17 cellular contexts compared by ENCODE assay signal in the genomic region with DNA sequence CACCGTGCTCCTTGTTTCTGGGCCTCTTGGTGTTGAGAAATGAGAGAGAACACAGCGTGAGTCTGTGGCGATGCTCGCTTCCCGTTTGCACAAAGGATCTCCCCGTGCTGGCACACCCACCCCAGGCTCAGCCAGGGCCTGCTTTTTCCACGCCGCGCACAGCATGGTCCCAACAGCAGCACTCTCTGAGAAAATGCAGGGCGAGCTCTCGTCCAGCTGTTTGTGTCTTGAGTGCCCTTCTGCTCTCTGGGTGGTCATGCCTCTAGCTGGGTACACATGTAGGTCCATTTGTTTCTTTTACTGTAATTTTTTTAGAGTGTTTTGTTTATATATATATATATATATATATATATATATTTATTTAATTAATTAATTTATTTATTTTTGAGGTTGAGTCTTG. TPM values are rescaled to one million over a fixed set of nuclear protein-coding genes. Genes with fewer than 3 reads are reported as not detected.
DNase-seq lines count a peak whose midpoint lies in the region; ATAC-seq and TF ChIP-seq lines count a peak whose summit lies in the region.
"Had no signal": no experiment of that assay in that cellular context is flagged by ENCODE, and none has a peak within 500 bp of the region (broad histone marks: within the 10 kb centered on the region; RNA-seq: fewer than 3 reads in every experiment).

No MANE protein-coding gene starts in this region.

- H3K4ac ChIP-seq in H9 (ENCODE audit: low read depth, low read length) (no peak overlapping the region), mesenchymal stem cell (ENCODE audit: low read depth in 1 of 2, low read length in 2 of 2) (no peak overlapping the region)

- TF ChIP-seq CTCF in HEK293 (tag by site-specific recombination; IDR thresholded peaks at IDR 0.05) = no peak
- no peak for TF ChIP-seq CTCF in neural crest cell (conservative IDR thresholded peaks at IDR 0.05)
- TF ChIP-seq CTCF in H9 (conservative IDR thresholded peaks at IDR 0.05) = no peak
- TF ChIP-seq CTCF in gastrocnemius medialis (IDR thresholded peaks at IDR 0.05 in 4 of 5, conservative IDR thresholded peaks at IDR 0.05 in 1 of 5) = no peak

- H3K14ac ChIP-seq in H9 (ENCODE audit: insufficient read depth, low read length) = no peak overlapping the region
- H3K14ac ChIP-seq in mesenchymal stem cell (ENCODE audit: low read length in 2 of 2) = no peak overlapping the region

- H3K23me2 ChIP-seq in H9 (ENCODE audit: insufficient read length, low read depth, low read length, poor library complexity, severe bottlenecking) = no peaks in the 10 kb centered on the region

- no peak for TF ChIP-seq POLR2A in gastrocnemius medialis (IDR thresholded peaks at IDR 0.05)

- POLR2A ChIA-PET in HEK293 (lab: Yijun Ruan, JAX) = no interaction called here

- H3K4me1 ChIP-seq in HEK293 (ENCODE audit: control insufficient read depth, insufficient read depth, low read length) = no peaks in the 10 kb centered on the region
- no peaks in the 10 kb centered on the region for H3K4me1 ChIP-seq in H9 (ENCODE audit: insufficient read depth, low read length)
- H3K4me1 ChIP-seq in gastrocnemius medialis = peaks cover 0 to 4% of the 10 kb centered on the region in 2 donors
- H3K4me1 ChIP-seq in mesenchymal stem cell (ENCODE audit: control insufficient read depth, insufficient read depth, low read depth, low read length) = peaks cover 4% of the 10 kb centered on the region
- H3K4me1 ChIP-seq: BLaER1 treated with 17β-estradiol and CSF1 and Interleukin-3, amounts not matched to agents 10 nM and 100 nM had no signal

- no peaks in the 10 kb centered on the region for H3K9me3 ChIP-seq in HEK293 (ENCODE audit: control insufficient read depth, insufficient read depth, low read depth, low read length)
- no peaks in the 10 kb centered on the region for H3K9me3 ChIP-seq in T-helper 17 cell (ENCODE audit: control insufficient read depth, low read length, poor library complexity, severe bottlenecking)
- no peaks in the 10 kb centered on the region for H3K9me3 ChIP-seq in H9 (ENCODE audit: control insufficient read depth, low read depth, low read length)
- no peaks in the 10 kb centered on the region for H3K9me3 ChIP-seq in gastrocnemius medialis
- H3K9me3 ChIP-seq in mesenchymal stem cell (ENCODE audit: control insufficient read depth, low read length) = no peaks in the 10 kb centered on the region
- H3K9me3 ChIP-seq: BLaER1 treated with 17β-estradiol and CSF1 and Interleukin-3, amounts not matched to agents 10 nM and 100 nM had no signal

- peak overlapping the region; percentile 30 for H3K27ac Mint-ChIP-seq in activated CD4-positive, alpha-beta T cell treated with anti-CD3 and anti-CD28 coated beads, Interleukin-2, amount 10 ng/mL, durations not matched to agents 24 days and 14 days
- H3K27ac Mint-ChIP-seq in T-helper 17 cell (peak overlapping the region; percentile 14), neural crest cell (ENCODE audit: unreplicated experiment) (peak overlapping the region; percentile 46), H9 (no peak overlapping the region)
- H3K27ac Mint-ChIP-seq: CD4-positive, CD25-positive, alpha-beta regulatory T cell had no signal

- H3K27me3 ChIP-seq in H9 (ENCODE audit: insufficient read depth, low read length) (no peaks in the 10 kb centered on the region), gastrocnemius medialis (no peaks in the 10 kb centered on the region), mesenchymal stem cell (ENCODE audit: control insufficient read depth in 1 of 2, insufficient read depth in 1 of 2, low read length in 2 of 2) (no peaks in the 10 kb centered on the region)
- H3K27me3 ChIP-seq: BLaER1 treated with 17β-estradiol and CSF1 and Interleukin-3, amounts not matched to agents 10 nM and 100 nM had no signal

- H4K5ac ChIP-seq in H9 (ENCODE audit: insufficient read length, low read depth, low read length) = no peak overlapping the region

- H3K4me2 ChIP-seq in H9 (ENCODE audit: insufficient read depth, insufficient read length, low read length) (no peak overlapping the region), mesenchymal stem cell (ENCODE audit: low read length, poor library complexity, severe bottlenecking) (no peak overlapping the region)
- H3K4me2 ChIP-seq: BLaER1 treated with 17β-estradiol and CSF1 and Interleukin-3, amounts not matched to agents 10 nM and 100 nM had no signal

- DNase-seq in activated CD4-positive, alpha-beta T cell treated with anti-CD3 and anti-CD28 coated beads, Interleukin-2, amount 10 ng/mL, durations not matched to agents 24 days and 14 days = no peak
- no peak for DNase-seq in activated CD4-positive, alpha-beta T cell treated with anti-CD3 and anti-CD28 coated beads, Interleukin-2, amount 50 U/mL, for 4 hours
- no peak for DNase-seq in T-helper 17 cell
- DNase-seq in neural crest cell (ENCODE audit: low read depth, low spot score) = no peak
- no peak for DNase-seq in H9
- DNase-seq in gastrocnemius medialis = no peak
- no peak for DNase-seq in mesenchymal stem cell
- DNase-seq: 8988T; AML-193; Calu3; CD4-positive, CD25-positive, alpha-beta regulatory T cell; DMS 273 treated with DMSO at 0.1 percent for 48 hours had no signal

- H3K9ac ChIP-seq in H9 (ENCODE audit: extremely low read depth, insufficient read length, low read length) = no peak overlapping the region
- no peak overlapping the region for H3K9ac ChIP-seq in mesenchymal stem cell (ENCODE audit: low read length)
- H3K9ac ChIP-seq: BLaER1 treated with 17β-estradiol and CSF1 and Interleukin-3, amounts not matched to agents 10 nM and 100 nM had no signal

- H2AK5ac ChIP-seq in H9 (ENCODE audit: insufficient read length, low read length) = no peak overlapping the region
- H2AK5ac ChIP-seq in mesenchymal stem cell (ENCODE audit: low read length, severe bottlenecking) = no peak overlapping the region

- no peaks in the 10 kb centered on the region for H3K79me2 ChIP-seq in H9 (ENCODE audit: insufficient read depth, low read length)

- CTCF ChIA-PET in HEK293 (lab: Yijun Ruan, JAX) = interaction anchor here (0.6 to 2.3 kb wide), 4 partner anchors 14 to 117 kb away, joined by 3 to 7 read pairs (median 4); no protein-coding TSS in a partner anchor

- peaks cover 5% of the 10 kb centered on the region for H3K4me1 Mint-ChIP-seq in activated CD4-positive, alpha-beta T cell treated with anti-CD3 and anti-CD28 coated beads, Interleukin-2, amount 10 ng/mL, durations not matched to agents 24 days and 14 days
- peaks cover 7% of the 10 kb centered on the region for H3K4me1 Mint-ChIP-seq in T-helper 17 cell
- H3K4me1 Mint-ChIP-seq in neural crest cell = no peaks in the 10 kb centered on the region
- no peaks in the 10 kb centered on the region for H3K4me1 Mint-ChIP-seq in H9

- H2BK20ac ChIP-seq in H9 (ENCODE audit: low read depth, low read length, poor library complexity, severe bottlenecking) = no peak overlapping the region

- H2AFZ ChIP-seq in H9 (ENCODE audit: low read length) = no peak overlapping the region
- no peak overlapping the region for H2AFZ ChIP-seq in mesenchymal stem cell (ENCODE audit: low read depth, low read length)

- no peaks in the 10 kb centered on the region for H3K9me3 Mint-ChIP-seq in activated CD4-positive, alpha-beta T cell treated with anti-CD3 and anti-CD28 coated beads, Interleukin-2, amount 10 ng/mL, durations not matched to agents 24 days and 14 days
- no peaks in the 10 kb centered on the region for H3K9me3 Mint-ChIP-seq in neural crest cell
- H3K9me3 Mint-ChIP-seq in H9 = no peaks in the 10 kb centered on the region
- H3K9me3 Mint-ChIP-seq: CD4-positive, CD25-positive, alpha-beta regulatory T cell had no signal

- H4K20me1 ChIP-seq in H9 (ENCODE audit: control insufficient read depth, insufficient read depth, insufficient read length) = no peaks in the 10 kb centered on the region

- H2BK15ac ChIP-seq in H9 (ENCODE audit: low read depth, low read length) (no peak overlapping the region), mesenchymal stem cell (ENCODE audit: low read depth, poor library complexity, severe bottlenecking) (no peak overlapping the region)

- no peak overlapping the region for H3K18ac ChIP-seq in H9 (ENCODE audit: insufficient read length, low read depth, low read length)
- no peak overlapping the region for H3K18ac ChIP-seq in mesenchymal stem cell (ENCODE audit: low read depth in 1 of 2, low read length in 2 of 2)

- in situ Hi-C loops in gastrocnemius medialis (cut with MboI; ENCODE audit: low sequenced_read_pairs in 4 of 4) = no loop called here

- no peak overlapping the region for H4K91ac ChIP-seq in H9 (ENCODE audit: insufficient read length, low read depth, low read length)
- no peak overlapping the region for H4K91ac ChIP-seq in mesenchymal stem cell (ENCODE audit: low read length)

- H3K27ac ChIP-seq in HEK293 (ENCODE audit: extremely low read depth, low read depth, low read length) (no peak overlapping the region), H9 (ENCODE audit: insufficient read length, low read depth, low read length) (no peak overlapping the region), gastrocnemius medialis (no peak overlapping the region), mesenchymal stem cell (ENCODE audit: low read length, poor library complexity, severe bottlenecking) (no peak overlapping the region)
- H3K27ac ChIP-seq: BLaER1 treated with 17β-estradiol and CSF1 and Interleukin-3, amounts not matched to agents 10 nM and 100 nM had no signal

- H2BK120ac ChIP-seq in H9 (ENCODE audit: low read depth, low read length, poor library complexity, severe bottlenecking) (no peak overlapping the region), mesenchymal stem cell (ENCODE audit: low read depth, low read length) (no peak overlapping the region)

- H3K4me3 ChIP-seq in HEK293 (ENCODE audit: low read depth, low read length) (no peak overlapping the region), gastrocnemius medialis (no peak overlapping the region), mesenchymal stem cell (ENCODE audit: insufficient read depth in 1 of 2, low read depth in 1 of 2, low read length in 2 of 2) (no peak overlapping the region)
- H3K4me3 ChIP-seq: BLaER1 treated with 17β-estradiol and CSF1 and Interleukin-3, amounts not matched to agents 10 nM and 100 nM had no signal

- H3K27me3 Mint-ChIP-seq in activated CD4-positive, alpha-beta T cell treated with anti-CD3 and anti-CD28 coated beads, Interleukin-2, amount 10 ng/mL, durations not matched to agents 24 days and 14 days = no peaks in the 10 kb centered on the region
- H3K27me3 Mint-ChIP-seq in T-helper 17 cell = no peaks in the 10 kb centered on the region
- no peaks in the 10 kb centered on the region for H3K27me3 Mint-ChIP-seq in neural crest cell (ENCODE audit: low read depth)
- no peaks in the 10 kb centered on the region for H3K27me3 Mint-ChIP-seq in H9 (ENCODE audit: low read depth)
- H3K27me3 Mint-ChIP-seq: CD4-positive, CD25-positive, alpha-beta regulatory T cell had no signal

- H3K79me1 ChIP-seq in H9 (ENCODE audit: insufficient read depth, low read depth, low read length, poor library complexity, severe bottlenecking) (peaks cover 3% of the 10 kb centered on the region), mesenchymal stem cell (replicated peaks; ENCODE audit: low read length, poor library complexity, severe bottlenecking) (peaks cover 45% of the 10 kb centered on the region)

- no CpG with 5 or more reads among the region's 11 CpGs for WGBS in H9 (ENCODE audit: extremely low coverage, insufficient read length, low lambda C conversion rate)
- 98% methylated on average over 10 of the region's 11 CpGs for WGBS in mesenchymal stem cell

- H3K23ac ChIP-seq in H9 (ENCODE audit: insufficient read length, low read depth, low read length) (no peak overlapping the region), mesenchymal stem cell (ENCODE audit: low read length in 2 of 2) (no peak overlapping the region)

- H3K4me3 Mint-ChIP-seq in activated CD4-positive, alpha-beta T cell treated with anti-CD3 and anti-CD28 coated beads, Interleukin-2, amount 10 ng/mL, durations not matched to agents 24 days and 14 days = no peak overlapping the region
- H3K4me3 Mint-ChIP-seq in T-helper 17 cell (no peak overlapping the region), neural crest cell (no peak overlapping the region), H9 (no peak overlapping the region)
- H3K4me3 Mint-ChIP-seq: CD4-positive, CD25-positive, alpha-beta regulatory T cell had no signal

- peaks cover 54% of the 10 kb centered on the region for H3K36me3 Mint-ChIP-seq in activated CD4-positive, alpha-beta T cell treated with anti-CD3 and anti-CD28 coated beads, Interleukin-2, amount 10 ng/mL, durations not matched to agents 24 days and 14 days (ENCODE audit: low read depth)
- peaks cover 5% of the 10 kb centered on the region for H3K36me3 Mint-ChIP-seq in T-helper 17 cell (ENCODE audit: low read depth)
- H3K36me3 Mint-ChIP-seq in neural crest cell (ENCODE audit: low read depth) = peaks cover 8% of the 10 kb centered on the region
- peaks cover 42 to 64% (median 62%) of the 10 kb centered on the region in 3 experiments; a peak in 6 of 7 replicates for H3K36me3 Mint-ChIP-seq in H9 (ENCODE audit: insufficient read depth in 1 of 3, low read depth in 3 of 3)

- H3K36me3 ChIP-seq in HEK293 (ENCODE audit: control insufficient read depth in 2 of 2, insufficient read depth in 1 of 2, low read length in 2 of 2) (peaks cover under 1 to 73% of the 10 kb centered on the region in 2 experiments; a peak in 2 of 3 replicates), gastrocnemius medialis (peaks cover 0 to 36% of the 10 kb centered on the region in 2 donors), mesenchymal stem cell (ENCODE audit: control insufficient read depth in 1 of 2, insufficient read depth in 2 of 2, low read depth in 1 of 2, low read length in 2 of 2) (peaks cover 52 to 73% of the 10 kb centered on the region in 2 experiments)

- intact Hi-C loops in activated CD4-positive, alpha-beta T cell treated with anti-CD3 and anti-CD28 coated beads, Interleukin-2, amount 10 ng/mL, durations not matched to agents 24 days and 14 days (cut with micrococcal nuclease) = no loop called here
- intact Hi-C loops in gastrocnemius medialis (cut with DNase I; ENCODE audit: low total_unique reads) = no loop called here

- H2BK12ac ChIP-seq in H9 (ENCODE audit: insufficient read length, low read depth, low read length) (no peak overlapping the region), mesenchymal stem cell (ENCODE audit: low read length in 2 of 2) (no peak overlapping the region)

- ATAC-seq in T-helper 17 cell (no peak), gastrocnemius medialis (no peak)
- ATAC-seq: HCT116 had no signal

- H2BK5ac ChIP-seq in H9 (ENCODE audit: insufficient read length, low read length) (no peak overlapping the region), mesenchymal stem cell (ENCODE audit: low read depth, low read length, poor library complexity, severe bottlenecking) (no peak overlapping the region)

- H3T11ph ChIP-seq in H9 (ENCODE audit: low read length) = no peak overlapping the region

- H4K8ac ChIP-seq in H9 (replicated peaks; ENCODE audit: insufficient read length, low read depth, low read length) = no peak overlapping the region
- no peak overlapping the region for H4K8ac ChIP-seq in mesenchymal stem cell (ENCODE audit: low read length)

- H3K56ac ChIP-seq in H9 (ENCODE audit: insufficient read length, low read depth, low read length) = no peak overlapping the region

RNA-seq across cellular contexts. Expression of a gene that starts 26.6 kb away (rescaled TPM):
- 92.7 and 93.6 TPM in 2 replicates for total RNA-seq in activated CD4-positive, alpha-beta T cell treated with anti-CD3 and anti-CD28 coated beads, Interleukin-2, amount 10 ng/mL, durations not matched to agents 24 days and 14 days
- total RNA-seq in T-helper 17 cell (10 to 100 TPM; 84.3 to 88.4 TPM), neural crest cell (81.2 and 83.9 TPM in 2 replicates), H9 (2021) (62.2 and 65.0 TPM in 2 replicates), gastrocnemius medialis (100 to 1,000 TPM; 329 to 469 (median 435) TPM)
- 58.2 TPM for polyA plus RNA-seq in mesenchymal stem cell (2013, experiment 1 of 2)
- polyA plus RNA-seq in mesenchymal stem cell (2013, experiment 2 of 2) = 59.5 TPM

RNA-seq across cellular contexts. Expression of a gene that starts 27.1 kb away (rescaled TPM):
- 0.69 and 1.7 TPM in 2 replicates for total RNA-seq in activated CD4-positive, alpha-beta T cell treated with anti-CD3 and anti-CD28 coated beads, Interleukin-2, amount 10 ng/mL, durations not matched to agents 24 days and 14 days
- total RNA-seq in T-helper 17 cell = 1 to 10 TPM; 1.4 to 2.7 TPM
- total RNA-seq in neural crest cell = 0.59 and 0.98 TPM in 2 replicates
- total RNA-seq in H9 (2021) = 0.96 and 1.3 TPM in 2 replicates
- total RNA-seq in gastrocnemius medialis = 1 to 10 TPM in 2 of 4 donors, not detected in 2; 1.7 to 5.2 TPM
- 0.55 TPM for polyA plus RNA-seq in mesenchymal stem cell (2013, experiment 1 of 2)
- polyA plus RNA-seq in mesenchymal stem cell (2013, experiment 2 of 2) = 0.55 TPM
- total RNA-seq: Daoy, H4 had no signal

RNA-seq across cellular contexts. Expression of a gene that starts 31.6 kb away (rescaled TPM):
- 61.6 and 66.6 TPM in 2 replicates for total RNA-seq in activated CD4-positive, alpha-beta T cell treated with anti-CD3 and anti-CD28 coated beads, Interleukin-2, amount 10 ng/mL, durations not matched to agents 24 days and 14 days
- total RNA-seq in T-helper 17 cell (10 to 100 TPM; 20.8 to 21.4 TPM), neural crest cell (30.1 and 34.4 TPM in 2 replicates), H9 (2021) (48.8 and 49.2 TPM in 2 replicates), gastrocnemius medialis (1 to 10 TPM; 3.5 to 6.6 (median 4.8) TPM)
- 5.3 TPM for polyA plus RNA-seq in mesenchymal stem cell (2013, experiment 1 of 2)
- polyA plus RNA-seq in mesenchymal stem cell (2013, experiment 2 of 2) = 4.8 TPM

RNA-seq across cellular contexts. Expression of a gene that starts 34.2 kb away (rescaled TPM):
- total RNA-seq in activated CD4-positive, alpha-beta T cell treated with anti-CD3 and anti-CD28 coated beads, Interleukin-2, amount 10 ng/mL, durations not matched to agents 24 days and 14 days = 1.3 and 2.3 TPM in 2 replicates
- total RNA-seq in T-helper 17 cell (1 to 10 TPM; 2.6 to 4.2 TPM), neural crest cell (0.50 and 1.1 TPM in 2 replicates), H9 (2021) (2.1 and 4.5 TPM in 2 replicates), gastrocnemius medialis (not detected)
- 0.07 TPM for polyA plus RNA-seq in mesenchymal stem cell (2013, experiment 1 of 2)
- polyA plus RNA-seq in mesenchymal stem cell (2013, experiment 2 of 2) = 0.07 TPM
- total RNA-seq: Daoy, H4 had no signal
- polyA plus RNA-seq: CD4-positive, CD25-positive, alpha-beta regulatory T cell had no signal

RNA-seq across cellular contexts. Expression of a gene that starts 51.8 kb away (rescaled TPM):
- 378 and 380 TPM in 2 replicates for total RNA-seq in activated CD4-positive, alpha-beta T cell treated with anti-CD3 and anti-CD28 coated beads, Interleukin-2, amount 10 ng/mL, durations not matched to agents 24 days and 14 days
- 100 to 1,000 TPM; 212 to 224 TPM for total RNA-seq in T-helper 17 cell
- 338 and 339 TPM in 2 replicates for total RNA-seq in neural crest cell
- total RNA-seq in H9 (2021) = 318 and 328 TPM in 2 replicates
- 100 to 1,000 TPM; 285 to 440 (median 334) TPM for total RNA-seq in gastrocnemius medialis
- 391 TPM for polyA plus RNA-seq in mesenchymal stem cell (2013, experiment 1 of 2)
- polyA plus RNA-seq in mesenchymal stem cell (2013, experiment 2 of 2) = 389 TPM

Comparison
In these comparisons a context has a peak if more than half of its experiments do, and no peak if none do; other contexts are left out.
1. H3K27ac Mint-ChIP-seq: peak in activated CD4-positive, alpha-beta T cell treated with anti-CD3 and anti-CD28 coated beads, Interleukin-2, amount 10 ng/mL, durations not matched to agents 24 days and 14 days (single experiment), T-helper 17 cell (single experiment) and neural crest cell (single experiment); none in H9 (0 of 3).